22 cellular contexts compared by ENCODE assay signal in the genomic region with DNA sequence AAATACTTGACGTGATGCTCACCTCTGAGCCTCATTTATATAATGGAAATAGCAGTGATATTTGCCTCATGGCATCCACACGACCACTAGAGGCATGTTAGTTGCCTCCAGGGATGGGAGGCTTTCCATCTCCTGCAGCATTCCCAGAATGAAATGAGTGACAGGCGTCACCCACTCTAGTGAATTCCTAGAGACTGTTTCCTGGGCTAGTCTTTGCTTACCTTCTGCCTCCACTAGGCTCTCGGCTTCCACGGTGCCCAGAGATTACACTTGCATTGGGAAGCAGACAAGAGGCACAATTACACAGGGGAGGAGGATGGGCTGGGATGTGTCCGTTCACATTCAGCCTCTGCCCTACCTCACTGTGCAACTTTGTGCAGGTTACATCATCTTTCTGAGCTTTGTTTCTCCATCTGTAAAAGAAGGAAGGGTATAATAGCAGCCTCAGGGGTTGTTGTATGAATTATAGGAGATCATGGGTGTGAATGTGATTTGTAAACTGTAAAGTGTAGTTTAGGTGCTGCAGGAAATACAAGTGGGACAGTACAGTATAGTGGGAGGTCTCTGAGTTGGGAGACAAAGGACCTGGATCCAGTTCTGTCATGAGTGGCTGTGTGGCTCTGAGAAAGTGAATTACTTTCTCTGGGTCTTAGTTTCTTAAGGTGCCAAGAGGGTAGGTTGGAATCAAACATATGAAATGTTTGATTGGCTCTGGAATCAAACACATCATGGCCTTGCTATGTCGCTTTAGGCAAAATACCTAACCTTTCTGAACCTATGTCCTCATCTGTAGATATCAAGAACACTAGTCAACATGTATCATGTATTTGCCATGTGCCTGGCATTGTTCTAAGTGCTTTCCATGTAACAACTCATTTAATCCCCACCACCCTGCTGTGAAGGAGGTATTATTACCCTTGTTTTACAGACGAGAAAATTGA. TPM values are rescaled to one million over a fixed set of nuclear protein-coding genes. Genes with fewer than 3 reads are reported as not detected.
"Had no signal": no experiment of that assay in that cellular context is flagged by ENCODE, and none has a peak within 500 bp of the region (broad histone marks: within the 10 kb centered on the region; RNA-seq: fewer than 3 reads in every experiment).

No MANE protein-coding gene starts in this region.

- H3K4me3 ChIP-seq: esophagus squamous epithelium, heart left ventricle, left lung, mucosa of descending colon, prostate gland, testis, uterus had no signal

- DNase-seq: activated CD4-positive, alpha-beta T cell treated with anti-CD3 and anti-CD28 coated beads for 1 hour; activated CD4-positive, alpha-beta T cell treated with anti-CD3 and anti-CD28 coated beads, Interleukin-2, amount 50 U/mL, for 48 hours; activated CD8-positive, alpha-beta memory T cell treated with anti-CD3 and anti-CD28 coated beads, Interleukin-2, amount 10 ng/mL, durations not matched to agents 7 days and 5 days; activated effector memory CD4-positive, alpha-beta T cell treated with anti-CD3 and anti-CD28 coated beads, Interleukin-2, amount 50 U/mL, for 16 hours; activated T-cell treated with anti-CD3 and anti-CD28 coated beads, Interleukin-2, amount 50 U/mL, for 24 hours; amniotic stem cell; dorsolateral prefrontal cortex; esophagus squamous epithelium; foreskin fibroblast; heart left ventricle; islet precursor cell; left lung; mucosa of descending colon; stimulated activated CD4-positive, alpha-beta T cell treated with anti-CD3 and anti-CD28 coated beads, Interleukin-15, amount 100 ng/mL, for 24 hours; stimulated activated CD4-positive, alpha-beta T cell treated with anti-CD3 and anti-CD28 coated beads, Interleukin-4, amount 100 ng/mL, for 24 hours; stimulated activated naive CD8-positive, alpha-beta T cell treated with anti-CD3 and anti-CD28 coated beads, Interleukin-15, amount 100 ng/mL, for 72 hours; testis; uterus had no signal

- ATAC-seq: activated CD8-positive, alpha-beta memory T cell treated with anti-CD3 and anti-CD28 coated beads, Interleukin-2, amount 10 ng/mL, durations not matched to agents 7 days and 5 days; heart left ventricle; left lung; mucosa of descending colon had no signal

- H3K27ac Mint-ChIP-seq: activated CD8-positive, alpha-beta memory T cell treated with anti-CD3 and anti-CD28 coated beads, Interleukin-2, amount 10 ng/mL, durations not matched to agents 7 days and 5 days; activated T-cell treated with anti-CD3 and anti-CD28 coated beads, Interleukin-2, amount 50 U/mL, for 24 hours; natural killer cell treated with Interleukin-12 subunit alpha and Interleukin-12 subunit beta and Interleukin-15 and Interleukin-18, amount 100 ng/mL, for 72 hours had no signal

- H3K9me3 Mint-ChIP-seq: activated naive CD4-positive, alpha-beta T cell treated with anti-CD3 and anti-CD28 coated beads, Interleukin-2, amount 50 U/mL, for 72 hours; activated T-cell treated with anti-CD3 and anti-CD28 coated beads, Interleukin-2, amount 50 U/mL, for 24 hours; natural killer cell treated with Interleukin-12 subunit alpha and Interleukin-12 subunit beta and Interleukin-15 and Interleukin-18, amount 100 ng/mL, for 72 hours; stimulated activated naive CD8-positive, alpha-beta T cell treated with anti-CD3 and anti-CD28 coated beads, Interleukin-15, amount 100 ng/mL, for 72 hours had no signal

- H3K9me3 ChIP-seq: esophagus squamous epithelium, heart left ventricle, left lung, mucosa of descending colon, prostate gland, testis, uterus had no signal

- H3K36me3 ChIP-seq: esophagus squamous epithelium, heart left ventricle, left lung, prostate gland, uterus had no signal

- H3K27me3 ChIP-seq: testis had no signal

- H3K4me3 Mint-ChIP-seq: activated CD8-positive, alpha-beta memory T cell treated with anti-CD3 and anti-CD28 coated beads, Interleukin-2, amount 10 ng/mL, durations not matched to agents 7 days and 5 days; activated T-cell treated with anti-CD3 and anti-CD28 coated beads, Interleukin-2, amount 50 U/mL, for 24 hours; natural killer cell treated with Interleukin-12 subunit alpha and Interleukin-12 subunit beta and Interleukin-15 and Interleukin-18, amount 100 ng/mL, for 72 hours; stimulated activated naive CD8-positive, alpha-beta T cell treated with anti-CD3 and anti-CD28 coated beads, Interleukin-15, amount 100 ng/mL, for 72 hours had no signal

- H3K27ac ChIP-seq: dorsolateral prefrontal cortex, esophagus squamous epithelium, left lung, prostate gland, testis, uterus had no signal

RNA-seq across cellular contexts. Expression of gene VSTM2L, which starts 3.6 kb away (rescaled TPM):
- total RNA-seq: skeletal muscle tissue had no signal
